ENCODE assay signal across 1 cellular context in the genomic region with DNA sequence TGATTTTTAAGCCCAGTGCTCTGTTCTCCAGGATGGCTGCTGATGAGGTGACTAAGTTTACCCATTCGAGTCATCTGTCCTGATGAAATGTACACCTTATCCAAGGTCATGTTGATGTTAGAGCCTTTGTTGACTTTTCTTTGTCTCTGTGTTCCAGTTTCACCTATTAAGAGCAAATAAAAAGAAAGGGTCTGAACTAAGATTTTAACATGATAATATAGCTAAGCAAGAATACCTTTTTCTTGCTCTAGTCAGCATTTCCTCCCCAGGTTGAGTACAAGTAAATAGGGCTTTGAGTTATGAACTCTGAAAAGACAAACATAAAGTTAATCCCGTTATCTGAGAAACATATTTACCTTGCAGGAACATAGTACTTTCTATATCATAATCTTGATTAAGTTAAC.
TF ChIP-seq lines count a peak whose summit lies in the region.

No MANE protein-coding gene starts in this region.

TF ChIP-seq in liver, 16 proteins besides CTCF, POLR2A, EP300 and RAD21 (continued from another document):
- TF ChIP-seq REST (IDR thresholded peaks at IDR 0.05) (peak; percentile 57), FOXA2 (IDR thresholded peaks at IDR 0.05) (peak; percentile 99), GABPA (IDR thresholded peaks at IDR 0.05 in 1 of 2, conservative IDR thresholded peaks at IDR 0.05 in 1 of 2) (no peak), SP1 (IDR thresholded peaks at IDR 0.05) (peak; percentile 83)
- TF ChIP-seq, protein P1, sequence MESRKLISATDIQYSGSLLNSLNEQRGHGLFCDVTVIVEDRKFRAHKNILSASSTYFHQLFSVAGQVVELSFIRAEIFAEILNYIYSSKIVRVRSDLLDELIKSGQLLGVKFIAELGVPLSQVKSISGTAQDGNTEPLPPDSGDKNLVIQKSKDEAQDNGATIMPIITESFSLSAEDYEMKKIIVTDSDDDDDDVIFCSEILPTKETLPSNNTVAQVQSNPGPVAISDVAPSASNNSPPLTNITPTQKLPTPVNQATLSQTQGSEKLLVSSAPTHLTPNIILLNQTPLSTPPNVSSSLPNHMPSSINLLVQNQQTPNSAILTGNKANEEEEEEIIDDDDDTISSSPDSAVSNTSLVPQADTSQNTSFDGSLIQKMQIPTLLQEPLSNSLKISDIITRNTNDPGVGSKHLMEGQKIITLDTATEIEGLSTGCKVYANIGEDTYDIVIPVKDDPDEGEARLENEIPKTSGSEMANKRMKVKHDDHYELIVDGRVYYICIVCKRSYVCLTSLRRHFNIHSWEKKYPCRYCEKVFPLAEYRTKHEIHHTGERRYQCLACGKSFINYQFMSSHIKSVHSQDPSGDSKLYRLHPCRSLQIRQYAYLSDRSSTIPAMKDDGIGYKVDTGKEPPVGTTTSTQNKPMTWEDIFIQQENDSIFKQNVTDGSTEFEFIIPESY (IDR thresholded peaks at IDR 0.05) = peak; percentile 57
- TF ChIP-seq, protein P2, sequence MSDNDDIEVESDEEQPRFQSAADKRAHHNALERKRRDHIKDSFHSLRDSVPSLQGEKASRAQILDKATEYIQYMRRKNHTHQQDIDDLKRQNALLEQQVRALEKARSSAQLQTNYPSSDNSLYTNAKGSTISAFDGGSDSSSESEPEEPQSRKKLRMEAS (IDR thresholded peaks at IDR 0.05) = peak; percentile 32
